10 cellular contexts compared by ENCODE assay signal in the genomic region with DNA sequence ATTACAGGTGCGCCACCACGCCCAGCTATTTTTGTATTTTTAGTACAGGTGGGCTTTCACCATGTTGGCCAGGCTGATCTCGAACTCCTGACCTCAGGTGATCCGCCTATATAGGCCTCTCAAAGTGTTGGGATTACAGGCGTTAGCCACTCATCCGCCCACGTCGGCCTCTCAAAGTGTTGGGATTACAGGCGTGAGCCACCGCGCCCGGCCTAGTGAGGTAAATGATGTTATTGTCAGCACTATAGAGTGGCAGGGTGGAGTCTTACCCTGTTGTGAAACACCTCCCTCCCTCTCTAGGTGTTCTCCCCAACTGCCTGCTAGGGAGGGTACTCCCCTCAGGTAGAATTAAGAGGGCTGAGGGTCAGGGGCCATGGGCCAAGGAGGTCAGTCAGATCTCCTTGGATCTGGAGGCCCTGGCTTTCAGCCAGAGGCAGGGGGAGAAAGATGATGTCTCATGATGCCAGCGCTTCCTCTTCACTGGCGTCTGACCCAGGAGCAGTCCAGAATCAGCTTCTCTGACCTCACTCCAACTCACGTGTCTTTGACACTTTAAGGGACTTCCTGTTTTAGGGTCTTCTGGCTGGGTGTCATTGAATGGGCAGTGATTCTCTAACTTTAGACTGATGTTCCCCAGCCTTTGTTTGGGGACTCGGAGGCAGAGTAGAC. TPM values are rescaled to one million over a fixed set of nuclear protein-coding genes. Genes with fewer than 3 reads are reported as not detected.
DNase-seq lines count a peak whose midpoint lies in the region; ATAC-seq and TF ChIP-seq lines count a peak whose summit lies in the region.
"Had no signal": no experiment of that assay in that cellular context is flagged by ENCODE, and none has a peak within 500 bp of the region (broad histone marks: within the 10 kb centered on the region; RNA-seq: fewer than 3 reads in every experiment).

No MANE protein-coding gene starts in this region.

- no peak overlapping the region for H3K9ac ChIP-seq in neural progenitor cell

- H3K27me3 Mint-ChIP-seq in Caco-2 (ENCODE audit: insufficient read depth, unreplicated experiment) = no peaks in the 10 kb centered on the region
- no peaks in the 10 kb centered on the region for H3K27me3 Mint-ChIP-seq in dendritic cell treated with granulocyte-macrophage colony-stimulating factor and Interleukin-4, amounts not matched to agents 40 ng/mL and 50 ng/mL, for 4 days
- peaks cover 8% of the 10 kb centered on the region for H3K27me3 Mint-ChIP-seq in neural progenitor cell (ENCODE audit: insufficient read depth, low read depth)

- H3K36me3 ChIP-seq in Caco-2 (ENCODE audit: control insufficient read depth, insufficient read depth, low read length) (no peaks in the 10 kb centered on the region; the same call in 1 of the 2 replicates), neural progenitor cell (no peaks in the 10 kb centered on the region)

- H3K27me3 ChIP-seq in Caco-2 (replicated peaks; ENCODE audit: control insufficient read depth, insufficient read depth, low read length) (no peaks in the 10 kb centered on the region), neural progenitor cell (no peaks in the 10 kb centered on the region)

- intact Hi-C loops in Caco-2 (cut with micrococcal nuclease; ENCODE audit: unreplicated experiment) = no loop called here
- intact Hi-C loops in dendritic cell treated with granulocyte-macrophage colony-stimulating factor and Interleukin-4, amounts not matched to agents 40 ng/mL and 50 ng/mL, for 4 days (cut with micrococcal nuclease) = no loop called here

- no peak overlapping the region for H2AFZ ChIP-seq in neural progenitor cell (replicated peaks)

- BruUV-seq in Caco-2 (replicated peaks; lab: Mats Ljungman, UMichigan) = no TSS peak

- POLR2A ChIA-PET in Caco-2 (lab: Charles Lee) = no interaction called here

- H3K9me3 ChIP-seq in Caco-2 (no peaks in the 10 kb centered on the region), neural progenitor cell (ENCODE audit: low read depth) (no peaks in the 10 kb centered on the region)

- H3F3A ChIP-seq in neural progenitor cell (ENCODE audit: low read depth) = peaks cover 27% of the 10 kb centered on the region

- CTCF ChIA-PET in Caco-2 (lab: Charles Lee) = no interaction called here

- peaks cover 12% of the 10 kb centered on the region for H4K20me1 ChIP-seq in neural progenitor cell (ENCODE audit: low read depth)

- DNase-seq in Caco-2 = no peak
- peak; percentile 31 for DNase-seq in NOMO-1 treated with dmso at 0.1 percent for 144 hours (lab: John Stamatoyannopoulos, UW; ENCODE audit: unreplicated experiment)
- no peak for DNase-seq in neural progenitor cell (ENCODE audit: low spot score)
- no peak for DNase-seq in SHP77 treated with DMSO at 0.1 percent for 48 hours (lab: John Stamatoyannopoulos, UW)
- DNase-seq: NCI-H345 had no signal

- H3K36me3 Mint-ChIP-seq in Caco-2 (ENCODE audit: insufficient read depth, unreplicated experiment) (peaks cover 17% of the 10 kb centered on the region), neural progenitor cell (peaks cover 3% of the 10 kb centered on the region)
- peaks cover 40% of the 10 kb centered on the region for H3K36me3 Mint-ChIP-seq in dendritic cell treated with granulocyte-macrophage colony-stimulating factor and Interleukin-4, amounts not matched to agents 40 ng/mL and 50 ng/mL, for 4 days (ENCODE audit: low read depth)

- no peak for ATAC-seq in GM19351 (IDR thresholded peaks at IDR 0.05; ENCODE audit: unreplicated experiment)
- no peak for ATAC-seq in HG02852 (IDR thresholded peaks at IDR 0.05; ENCODE audit: unreplicated experiment)
- ATAC-seq in HG03135 (IDR thresholded peaks at IDR 0.05; ENCODE audit: unreplicated experiment) = no peak

- TF ChIP-seq CTCF in Caco-2 (IDR thresholded peaks at IDR 0.05; ENCODE audit: insufficient read depth in 1 of 2, low read depth in 1 of 2, low read length in 1 of 2, severe bottlenecking in 1 of 2, unreplicated experiment in 1 of 2) = no peak
- no peak for TF ChIP-seq CTCF in neural progenitor cell (IDR thresholded peaks at IDR 0.05)

- H3K4me3 ChIP-seq in Caco-2 (ENCODE audit: low read depth, low read length) (no peak overlapping the region), neural progenitor cell (no peak overlapping the region)

- H3K4me2 ChIP-seq in neural progenitor cell = no peak overlapping the region

- H3K79me2 ChIP-seq in neural progenitor cell (ENCODE audit: low read depth) = peaks cover 23% of the 10 kb centered on the region

- peaks cover 12% of the 10 kb centered on the region for H3K4me1 ChIP-seq in Caco-2
- H3K4me1 ChIP-seq in neural progenitor cell = peaks cover 9% of the 10 kb centered on the region

- H3K4me3 Mint-ChIP-seq in Caco-2 (ENCODE audit: unreplicated experiment) = peak overlapping the region; percentile 87
- peak overlapping the region; percentile 90 for H3K4me3 Mint-ChIP-seq in dendritic cell treated with granulocyte-macrophage colony-stimulating factor and Interleukin-4, amounts not matched to agents 40 ng/mL and 50 ng/mL, for 4 days
- peak overlapping the region; percentile 97 for H3K4me3 Mint-ChIP-seq in neural progenitor cell

- no peak overlapping the region for H3K27ac ChIP-seq in neural progenitor cell

- H3K9me3 Mint-ChIP-seq in Caco-2 (ENCODE audit: unreplicated experiment) = no peaks in the 10 kb centered on the region
- no peaks in the 10 kb centered on the region for H3K9me3 Mint-ChIP-seq in dendritic cell treated with granulocyte-macrophage colony-stimulating factor and Interleukin-4, amounts not matched to agents 40 ng/mL and 50 ng/mL, for 4 days
- H3K9me3 Mint-ChIP-seq in neural progenitor cell = no peaks in the 10 kb centered on the region

- H3K27ac Mint-ChIP-seq in Caco-2 (ENCODE audit: unreplicated experiment) (no peak overlapping the region), neural progenitor cell (no peak overlapping the region)
- H3K27ac Mint-ChIP-seq in dendritic cell treated with granulocyte-macrophage colony-stimulating factor and Interleukin-4, amounts not matched to agents 40 ng/mL and 50 ng/mL, for 4 days = peak overlapping the region; percentile 91

- no peaks in the 10 kb centered on the region for H3K4me1 Mint-ChIP-seq in Caco-2 (ENCODE audit: low read depth, unreplicated experiment)
- peaks cover 56% of the 10 kb centered on the region for H3K4me1 Mint-ChIP-seq in dendritic cell treated with granulocyte-macrophage colony-stimulating factor and Interleukin-4, amounts not matched to agents 40 ng/mL and 50 ng/mL, for 4 days (ENCODE audit: low read depth)
- H3K4me1 Mint-ChIP-seq in neural progenitor cell = peaks cover 21% of the 10 kb centered on the region

RNA-seq across cellular contexts. Expression of gene GGA1, which starts 2.0 kb away (rescaled TPM):
- total RNA-seq in Caco-2 (2022) = 65.7 and 72.8 TPM in 2 replicates
- 62.3 and 71.7 TPM in 2 replicates for total RNA-seq in neural progenitor cell (ENCODE audit: low replicate concordance)

RNA-seq across cellular contexts. Expression of gene SH3BP1, which starts 28.9 kb away (rescaled TPM):
- total RNA-seq in Caco-2 (2022) = 19.8 and 20.7 TPM in 2 replicates
- 10.3 and 10.9 TPM in 2 replicates for total RNA-seq in neural progenitor cell (ENCODE audit: low replicate concordance)

RNA-seq across cellular contexts. Expression of gene LGALS2, which starts 30.7 kb away (rescaled TPM):
- total RNA-seq in Caco-2 (2022) (33.2 and 35.2 TPM in 2 replicates), neural progenitor cell (ENCODE audit: low replicate concordance) (not detected in 2 replicates)
- total RNA-seq: skeletal muscle tissue had no signal

RNA-seq across cellular contexts. Expression of gene PDXP, which starts 47.9 kb away (rescaled TPM):
- total RNA-seq in Caco-2 (2022) (24.1 and 24.5 TPM in 2 replicates), neural progenitor cell (ENCODE audit: low replicate concordance) (25.1 and 57.0 TPM in 2 replicates)

RNA-seq across cellular contexts. Expression of gene CDC42EP1, which starts 50.3 kb away (rescaled TPM):
- total RNA-seq in Caco-2 (2022) (75.0 and 76.1 TPM in 2 replicates), neural progenitor cell (ENCODE audit: low replicate concordance) (0.84 and 1.8 TPM in 2 replicates)

Comparison
In these comparisons a context has a peak if more than half of its experiments do, and no peak if none do; other contexts are left out.
1. RNA of gene LGALS2, which starts 30.7 kb away (total RNA-seq): 33.2 to 35.2 TPM in Caco-2; not detected in neural progenitor cell; every median in the first group is over 10 times any median in the second.
2. Peak in every context shown above with its lines, with median percentiles within 50 percentile points of each other: H3K4me3 Mint-ChIP-seq.